ENCODE assay signal across 28 cellular contexts in the genomic region with DNA sequence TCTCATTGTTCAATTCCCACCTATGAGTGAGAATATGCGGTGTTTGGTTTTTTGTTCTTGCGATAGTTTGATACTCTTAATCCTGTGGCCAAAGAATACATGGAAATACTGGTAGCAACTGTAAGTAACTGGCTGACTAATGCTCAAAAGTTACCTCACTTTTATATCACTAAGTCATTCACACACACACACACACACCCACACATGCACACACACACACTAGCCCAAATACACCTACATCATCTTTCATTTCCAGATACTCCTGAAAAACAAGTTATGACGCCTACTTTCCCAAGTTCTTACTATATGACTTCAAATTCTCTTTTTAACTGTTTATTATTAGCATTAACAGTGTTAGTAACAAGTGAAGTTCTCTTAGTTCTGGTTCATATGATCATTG.
A peak's percentile ranks its signal among the peaks of the same experiment; 100 is the strongest.
DNase-seq lines count a peak whose midpoint lies in the region; ATAC-seq, FAIRE-seq and TF ChIP-seq lines count a peak whose summit lies in the region.
"Had no signal": no experiment of that assay in that cellular context is flagged by ENCODE, and none has a peak within 500 bp of the region (broad histone marks: within the 10 kb centered on the region; RNA-seq: fewer than 3 reads in every experiment).

No MANE protein-coding gene starts in this region.

- no peak for DNase-seq in activated T-cell treated with anti-CD3 and anti-CD28 coated beads, Interleukin-2, amount 50 U/mL, for 72 hours
- DNase-seq in activated T-cell treated with anti-CD3 and anti-CD28 coated beads, Interleukin-2, amount 50 U/mL, for 1 hour: no peak
- peak; percentile 50 for DNase-seq in bronchial epithelial cell (ENCODE audit: low read depth)
- peak; percentile 13 for DNase-seq in putamen (ENCODE audit: low spot score)
- no peak for DNase-seq in activated CD4-positive, alpha-beta T cell treated with anti-CD3 and anti-CD28 coated beads, Interleukin-2, amount 10 ng/mL, durations not matched to agents 7 days and 5 days
- no peak for DNase-seq in Karpas-422
- DNase-seq in 8988T: no peak
- DNase-seq: ACHN; AML-193; BE2C; CD4-positive, alpha-beta T cell; CD8-positive, alpha-beta memory T cell; DMS 273 treated with DMSO at 0.1 percent for 48 hours; DMS79; EL; GDM1; GM23248; H7; HCEC 1CT had no signal

- no peaks in the 10 kb centered on the region for H3K36me3 ChIP-seq in bronchial epithelial cell (ENCODE audit: control insufficient read depth, insufficient read depth, low read length)
- H3K36me3 ChIP-seq in Karpas-422 (ENCODE audit: insufficient read depth, low read length): no peaks in the 10 kb centered on the region
- H3K36me3 ChIP-seq: BE2C had no signal

- H4K20me1 ChIP-seq in Karpas-422 (ENCODE audit: insufficient read depth, low read depth, low read length): no peaks in the 10 kb centered on the region
- H4K20me1 ChIP-seq: BLaER1 treated with 17β-estradiol and CSF1 and Interleukin-3, amounts not matched to agents 10 nM and 100 nM had no signal

- H3K27me3 ChIP-seq in bronchial epithelial cell (ENCODE audit: control insufficient read depth, insufficient read depth, low read length) (no peaks in the 10 kb centered on the region), Karpas-422 (ENCODE audit: low read length) (no peaks in the 10 kb centered on the region)
- H3K27me3 ChIP-seq: BE2C; BLaER1 treated with 17β-estradiol and CSF1 and Interleukin-3, amounts not matched to agents 10 nM and 100 nM had no signal

- no peaks in the 10 kb centered on the region for H3K9me2 ChIP-seq in Karpas-422 (replicated peaks; ENCODE audit: insufficient read depth, low read length)

- CTCF ChIA-PET in activated CD4-positive, alpha-beta T cell treated with anti-CD3 and anti-CD28 coated beads, Interleukin-2, amount 10 ng/mL, durations not matched to agents 7 days and 5 days (lab: Charles Lee): no interaction called here

- no peak for TF ChIP-seq CTCF in bronchial epithelial cell (IDR thresholded peaks at IDR 0.05; ENCODE audit: insufficient read depth, low read length, severe bottlenecking)

- H3K9me3 Mint-ChIP-seq in activated T-cell treated with anti-CD3 and anti-CD28 coated beads, Interleukin-2, amount 50 U/mL, for 72 hours: no peaks in the 10 kb centered on the region
- H3K9me3 Mint-ChIP-seq in activated CD4-positive, alpha-beta T cell treated with anti-CD3 and anti-CD28 coated beads, Interleukin-2, amount 10 ng/mL, durations not matched to agents 7 days and 5 days: no peaks in the 10 kb centered on the region
- H3K9me3 Mint-ChIP-seq: CD4-positive, alpha-beta T cell had no signal

- H3K4me1 ChIP-seq in Karpas-422 (ENCODE audit: low read length): no peaks in the 10 kb centered on the region
- H3K4me1 ChIP-seq: A549; BE2C; BLaER1 treated with 17β-estradiol and CSF1 and Interleukin-3, amounts not matched to agents 10 nM and 100 nM had no signal

- H3K4me3 ChIP-seq in bronchial epithelial cell (ENCODE audit: low read depth, low read length) (no peak overlapping the region), Karpas-422 (ENCODE audit: low read length) (no peak overlapping the region)
- H3K4me3 ChIP-seq: A549; BLaER1 treated with 17β-estradiol and CSF1 and Interleukin-3, amounts not matched to agents 10 nM and 100 nM; GM12878; GM23248 had no signal

- no peak for ATAC-seq in activated T-cell treated with anti-CD3 and anti-CD28 coated beads, Interleukin-2, amount 50 U/mL, for 72 hours (replicated peaks in 1 of 2)
- peak; percentile 66 for ATAC-seq in esophagus mucosa
- ATAC-seq: A549, GM12878 had no signal

- no peak overlapping the region for H3K27ac ChIP-seq in Karpas-422 (ENCODE audit: low read length)
- H3K27ac ChIP-seq: 22Rv1; A549; BLaER1 treated with 17β-estradiol and CSF1 and Interleukin-3, amounts not matched to agents 10 nM and 100 nM; GM23248 had no signal

- H3K36me3 Mint-ChIP-seq in activated T-cell treated with anti-CD3 and anti-CD28 coated beads, Interleukin-2, amount 50 U/mL, for 72 hours (ENCODE audit: insufficient read depth in 2 of 2): no peaks in the 10 kb centered on the region
- H3K36me3 Mint-ChIP-seq in activated CD4-positive, alpha-beta T cell treated with anti-CD3 and anti-CD28 coated beads, Interleukin-2, amount 10 ng/mL, durations not matched to agents 7 days and 5 days (ENCODE audit: low read depth): no peaks in the 10 kb centered on the region
- H3K36me3 Mint-ChIP-seq: CD14-positive monocyte had no signal

- H3K9ac ChIP-seq in Karpas-422 (ENCODE audit: low read length): no peak overlapping the region
- H3K9ac ChIP-seq: BLaER1 treated with 17β-estradiol and CSF1 and Interleukin-3, amounts not matched to agents 10 nM and 100 nM; GM23248 had no signal

- H3K27me3 Mint-ChIP-seq in activated T-cell treated with anti-CD3 and anti-CD28 coated beads, Interleukin-2, amount 50 U/mL, for 72 hours (ENCODE audit: low read depth): no peaks in the 10 kb centered on the region
- peaks cover 11% of the 10 kb centered on the region for H3K27me3 Mint-ChIP-seq in activated CD4-positive, alpha-beta T cell treated with anti-CD3 and anti-CD28 coated beads, Interleukin-2, amount 10 ng/mL, durations not matched to agents 7 days and 5 days

- H3K79me2 ChIP-seq in Karpas-422 (ENCODE audit: low read length): no peaks in the 10 kb centered on the region

- H3K4me2 ChIP-seq in Karpas-422 (ENCODE audit: low read depth, low read length, poor library complexity, severe bottlenecking): no peak overlapping the region
- H3K4me2 ChIP-seq: A549; BLaER1 treated with 17β-estradiol and CSF1 and Interleukin-3, amounts not matched to agents 10 nM and 100 nM had no signal

- no peak overlapping the region for H2AFZ ChIP-seq in Karpas-422 (ENCODE audit: low read length)
- H2AFZ ChIP-seq: GM23248 had no signal

- no peaks in the 10 kb centered on the region for H3K4me1 Mint-ChIP-seq in activated T-cell treated with anti-CD3 and anti-CD28 coated beads, Interleukin-2, amount 50 U/mL, for 72 hours (ENCODE audit: low read depth)
- H3K4me1 Mint-ChIP-seq in activated CD4-positive, alpha-beta T cell treated with anti-CD3 and anti-CD28 coated beads, Interleukin-2, amount 10 ng/mL, durations not matched to agents 7 days and 5 days: no peaks in the 10 kb centered on the region
- H3K4me1 Mint-ChIP-seq: CD14-positive monocyte; CD8-positive, alpha-beta memory T cell had no signal

- H3K27ac Mint-ChIP-seq in activated T-cell treated with anti-CD3 and anti-CD28 coated beads, Interleukin-2, amount 50 U/mL, for 72 hours: peak overlapping the region; percentile 8
- no peak overlapping the region for H3K27ac Mint-ChIP-seq in activated CD4-positive, alpha-beta T cell treated with anti-CD3 and anti-CD28 coated beads, Interleukin-2, amount 10 ng/mL, durations not matched to agents 7 days and 5 days
- H3K27ac Mint-ChIP-seq: CD14-positive monocyte; CD4-positive, alpha-beta T cell; CD8-positive, alpha-beta memory T cell had no signal

- H3K9me3 ChIP-seq in Karpas-422 (ENCODE audit: low read length): no peaks in the 10 kb centered on the region
- H3K9me3 ChIP-seq: A549, BE2C had no signal

- no peak for FAIRE-seq in bronchial epithelial cell (lab: Jason Lieb, UNC)
- FAIRE-seq: A549, D721Med, GM12878, GM19239, H1 had no signal

- no peak overlapping the region for H3K4me3 Mint-ChIP-seq in activated T-cell treated with anti-CD3 and anti-CD28 coated beads, Interleukin-2, amount 50 U/mL, for 72 hours
- no peak overlapping the region for H3K4me3 Mint-ChIP-seq in activated CD4-positive, alpha-beta T cell treated with anti-CD3 and anti-CD28 coated beads, Interleukin-2, amount 10 ng/mL, durations not matched to agents 7 days and 5 days
- H3K4me3 Mint-ChIP-seq: CD14-positive monocyte; CD4-positive, alpha-beta T cell; CD8-positive, alpha-beta memory T cell had no signal

- POLR2A ChIA-PET in activated CD4-positive, alpha-beta T cell treated with anti-CD3 and anti-CD28 coated beads, Interleukin-2, amount 10 ng/mL, durations not matched to agents 7 days and 5 days (lab: Charles Lee): no interaction called here

Comparison
In these comparisons a context has a peak if more than half of its experiments do, and no peak if none do; other contexts are left out.
1. DNase-seq: peak in bronchial epithelial cell (single experiment) and putamen (single experiment); none in activated T-cell treated with anti-CD3 and anti-CD28 coated beads, Interleukin-2, amount 50 U/mL, for 72 hours (0 of 2), activated T-cell treated with anti-CD3 and anti-CD28 coated beads, Interleukin-2, amount 50 U/mL, for 1 hour (single experiment), activated CD4-positive, alpha-beta T cell treated with anti-CD3 and anti-CD28 coated beads, Interleukin-2, amount 10 ng/mL, durations not matched to agents 7 days and 5 days (single experiment), Karpas-422 (single experiment) and 8988T (single experiment).